In the genomic region with DNA sequence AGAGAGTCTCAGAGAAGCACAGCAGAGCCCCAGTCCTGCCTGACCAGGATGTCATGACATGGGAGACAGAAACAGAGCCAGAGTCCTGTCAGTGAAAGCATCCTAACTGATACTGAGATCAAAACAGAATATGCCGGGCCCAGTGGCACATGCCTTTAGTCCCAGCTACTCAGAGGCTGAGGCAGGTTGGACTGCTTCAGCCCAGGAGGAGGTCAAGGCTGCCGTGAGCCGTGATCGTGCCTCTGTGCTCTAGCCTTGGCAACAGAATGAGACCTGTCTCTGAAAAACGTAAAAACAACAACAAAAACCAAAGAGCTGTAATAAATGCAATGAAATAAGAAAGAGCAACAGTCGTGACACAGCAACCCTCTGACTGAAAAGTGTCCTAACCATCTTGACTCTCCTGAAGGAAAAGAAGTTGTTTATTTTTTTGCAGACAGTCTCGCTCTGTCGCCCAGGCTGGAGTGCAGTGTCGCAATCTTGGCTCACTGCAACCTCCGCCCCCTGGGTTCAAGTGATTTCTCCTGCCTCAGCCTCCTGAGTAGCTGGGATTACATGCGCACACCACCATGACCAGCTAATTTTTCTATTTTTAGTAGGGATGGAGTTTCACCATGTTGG, we compare ENCODE assay signal across 22 cellular contexts.
DNase-seq lines count a peak whose midpoint lies in the region; ATAC-seq, FAIRE-seq and TF ChIP-seq lines count a peak whose summit lies in the region.
"Had no signal": no experiment of that assay in that cellular context is flagged by ENCODE, and none has a peak within 500 bp of the region (broad histone marks: within the 10 kb centered on the region; RNA-seq: fewer than 3 reads in every experiment).

No MANE protein-coding gene starts in this region.

- H3K4me3 Mint-ChIP-seq in activated T-cell treated with anti-CD3 and anti-CD28 coated beads, Interleukin-2, amount 50 U/mL, for 24 hours, result no peak overlapping the region
- no peak overlapping the region for H3K4me3 Mint-ChIP-seq in activated T-cell treated with anti-CD3 and anti-CD28 coated beads, Interleukin-2, amount 50 U/mL, for 4 hours
- no peak overlapping the region for H3K4me3 Mint-ChIP-seq in astrocyte (ENCODE audit: unreplicated experiment)

- no peak overlapping the region for H2BK120ac ChIP-seq in mesenchymal stem cell (ENCODE audit: low read depth, low read length)

- peak overlapping the region; percentile 38 for H3K27ac Mint-ChIP-seq in activated T-cell treated with anti-CD3 and anti-CD28 coated beads, Interleukin-2, amount 50 U/mL, for 24 hours
- peak overlapping the region; percentile 75 for H3K27ac Mint-ChIP-seq in astrocyte (ENCODE audit: unreplicated experiment)

- peak overlapping the region in 1 of 2 experiments; percentile 32 for H3K4ac ChIP-seq in mesenchymal stem cell (ENCODE audit: low read depth in 1 of 2, low read length in 2 of 2)

- H3K27me3 ChIP-seq in astrocyte (ENCODE audit: insufficient read depth, low read length) (no peaks in the 10 kb centered on the region), mesenchymal stem cell (ENCODE audit: control insufficient read depth in 1 of 2, insufficient read depth in 1 of 2, low read length in 2 of 2) (no peaks in the 10 kb centered on the region), thyroid gland (no peaks in the 10 kb centered on the region)
- H3K27me3 ChIP-seq: Peyer's patch, tibial artery had no signal

- H3K23ac ChIP-seq in mesenchymal stem cell (ENCODE audit: low read length in 2 of 2), result no peak overlapping the region

- peak overlapping the region in 1 of 2 experiments; percentile 51 for H2BK12ac ChIP-seq in mesenchymal stem cell (ENCODE audit: low read length in 2 of 2)

- intact Hi-C loops in thyroid gland (cut with DNase I), result no loop called here

- peak overlapping the region in 1 of 2 experiments; percentile 46 for H3K18ac ChIP-seq in mesenchymal stem cell (ENCODE audit: low read depth in 1 of 2, low read length in 2 of 2)

- DNase-seq in activated T-cell treated with anti-CD3 and anti-CD28 coated beads, Interleukin-2, amount 50 U/mL, for 24 hours, result no peak
- DNase-seq in activated T-cell treated with anti-CD3 and anti-CD28 coated beads, Interleukin-2, amount 50 U/mL, for 4 hours, result no peak
- DNase-seq in astrocyte (ENCODE audit: low read depth) (no peak), mesenchymal stem cell (peak; percentile 61), thyroid gland (peak in 1 of 2 donors; percentile 48), GM10266 (ENCODE audit: extremely low spot score) (no peak), T-helper 1 cell (no peak), HPDE6-E6E7 (ENCODE audit: extremely low spot score) (no peak)
- DNase-seq: 8988T; activated CD4-positive, alpha-beta T cell treated with anti-CD3 and anti-CD28 coated beads, Interleukin-2, amount 50 U/mL, for 48 hours; anterior cingulate cortex; dermis blood vessel endothelial cell; DMS79; erythroblast; nucleus accumbens; Peyer's patch; stimulated activated CD4-positive, alpha-beta T cell treated with anti-CD3 and anti-CD28 coated beads, Interleukin-4, amount 100 ng/mL, for 24 hours; stimulated activated CD8-positive, alpha-beta memory T cell treated with anti-CD3 and anti-CD28 coated beads, Interleukin-4, amount 100 ng/mL, for 48 hours; tibial artery had no signal

- no peak overlapping the region for H2BK5ac ChIP-seq in mesenchymal stem cell (ENCODE audit: low read depth, low read length, poor library complexity, severe bottlenecking)

- no peak overlapping the region for H3K4me3 ChIP-seq in astrocyte (ENCODE audit: insufficient read depth, low read depth, low read length)
- H3K4me3 ChIP-seq in mesenchymal stem cell (ENCODE audit: insufficient read depth in 1 of 2, low read depth in 1 of 2, low read length in 2 of 2), result no peak overlapping the region
- no peak overlapping the region for H3K4me3 ChIP-seq in thyroid gland (replicated peaks in 1 of 3)
- H3K4me3 ChIP-seq: Peyer's patch, skin epidermis, tibial artery had no signal

- H3K27ac ChIP-seq in astrocyte (ENCODE audit: low read depth, low read length) (no peak overlapping the region), mesenchymal stem cell (ENCODE audit: low read length, poor library complexity, severe bottlenecking) (no peak overlapping the region), thyroid gland (peak overlapping the region; percentile 30 to 65 (median 42))
- H3K27ac ChIP-seq: C4-2B, skin epidermis had no signal

- TF ChIP-seq CTCF in astrocyte (IDR thresholded peaks at IDR 0.05; ENCODE audit: insufficient read depth, low read depth, low read length) (no peak), thyroid gland (IDR thresholded peaks at IDR 0.05) (no peak), GM10266 (IDR thresholded peaks at IDR 0.05; ENCODE audit: control insufficient read depth, insufficient read depth, low read depth, missing control alignments) (no peak)

- no peaks in the 10 kb centered on the region for H4K20me1 ChIP-seq in astrocyte (ENCODE audit: insufficient read depth, low read length)

- WGBS in mesenchymal stem cell, result 64% methylated on average over 10 of the region's 11 CpGs
- WGBS in thyroid gland, 2 donors, result 59 to 65% methylated on average over 11 of the region's 11 CpGs

- no peaks in the 10 kb centered on the region for H3K36me3 ChIP-seq in astrocyte (ENCODE audit: insufficient read depth, low read length)
- H3K36me3 ChIP-seq in mesenchymal stem cell (ENCODE audit: control insufficient read depth in 1 of 2, insufficient read depth in 2 of 2, low read depth in 1 of 2, low read length in 2 of 2), result peaks cover 4 to 21% of the 10 kb centered on the region in 2 experiments
- no peaks in the 10 kb centered on the region for H3K36me3 ChIP-seq in thyroid gland

- peaks cover 32% of the 10 kb centered on the region for H3K4me1 Mint-ChIP-seq in activated T-cell treated with anti-CD3 and anti-CD28 coated beads, Interleukin-2, amount 50 U/mL, for 24 hours (ENCODE audit: low read depth)
- peaks cover 30% of the 10 kb centered on the region for H3K4me1 Mint-ChIP-seq in activated T-cell treated with anti-CD3 and anti-CD28 coated beads, Interleukin-2, amount 50 U/mL, for 4 hours (ENCODE audit: low read depth)
- peaks cover 23% of the 10 kb centered on the region for H3K4me1 Mint-ChIP-seq in astrocyte (ENCODE audit: low read depth, unreplicated experiment)

- no peak overlapping the region for H4K8ac ChIP-seq in mesenchymal stem cell (ENCODE audit: low read length)

- H3K27me3 Mint-ChIP-seq in activated T-cell treated with anti-CD3 and anti-CD28 coated beads, Interleukin-2, amount 50 U/mL, for 24 hours, result no peaks in the 10 kb centered on the region
- no peaks in the 10 kb centered on the region for H3K27me3 Mint-ChIP-seq in activated T-cell treated with anti-CD3 and anti-CD28 coated beads, Interleukin-2, amount 50 U/mL, for 4 hours (ENCODE audit: low read depth)
- H3K27me3 Mint-ChIP-seq in astrocyte (ENCODE audit: low read depth, unreplicated experiment), result no peaks in the 10 kb centered on the region

- H3K4me1 ChIP-seq in astrocyte (ENCODE audit: insufficient read depth, low read length) (peaks cover 10% of the 10 kb centered on the region), mesenchymal stem cell (ENCODE audit: control insufficient read depth, insufficient read depth, low read depth, low read length) (peaks cover 3% of the 10 kb centered on the region), thyroid gland (peaks cover 25 to 27% of the 10 kb centered on the region in 2 donors)

- peaks cover 23% of the 10 kb centered on the region for H3K79me1 ChIP-seq in mesenchymal stem cell (replicated peaks; ENCODE audit: low read length, poor library complexity, severe bottlenecking)

- H3K4me2 ChIP-seq in astrocyte (ENCODE audit: low read length) (no peak overlapping the region), mesenchymal stem cell (ENCODE audit: low read length, poor library complexity, severe bottlenecking) (no peak overlapping the region)

- no peaks in the 10 kb centered on the region for H3K9me3 Mint-ChIP-seq in activated T-cell treated with anti-CD3 and anti-CD28 coated beads, Interleukin-2, amount 50 U/mL, for 24 hours
- no peaks in the 10 kb centered on the region for H3K9me3 Mint-ChIP-seq in activated T-cell treated with anti-CD3 and anti-CD28 coated beads, Interleukin-2, amount 50 U/mL, for 4 hours
- H3K9me3 Mint-ChIP-seq in astrocyte (ENCODE audit: unreplicated experiment), result peaks cover 2% of the 10 kb centered on the region

- no peak overlapping the region for H2AFZ ChIP-seq in astrocyte (ENCODE audit: low read depth, low read length)
- H2AFZ ChIP-seq in mesenchymal stem cell (ENCODE audit: low read depth, low read length), result no peak overlapping the region

- H3K14ac ChIP-seq in mesenchymal stem cell (ENCODE audit: low read length in 2 of 2), result peak overlapping the region in 1 of 2 experiments; percentile 83

- peaks cover 20% of the 10 kb centered on the region for H3K36me3 Mint-ChIP-seq in activated T-cell treated with anti-CD3 and anti-CD28 coated beads, Interleukin-2, amount 50 U/mL, for 24 hours (ENCODE audit: low read depth)
- H3K36me3 Mint-ChIP-seq in activated T-cell treated with anti-CD3 and anti-CD28 coated beads, Interleukin-2, amount 50 U/mL, for 4 hours (ENCODE audit: insufficient read depth), result peaks cover 15% of the 10 kb centered on the region
- H3K36me3 Mint-ChIP-seq in astrocyte (ENCODE audit: low read depth, unreplicated experiment), result peaks cover 15% of the 10 kb centered on the region

- H2BK15ac ChIP-seq in mesenchymal stem cell (ENCODE audit: low read depth, poor library complexity, severe bottlenecking), result no peak overlapping the region

- no peak overlapping the region for H2AK5ac ChIP-seq in mesenchymal stem cell (ENCODE audit: low read length, severe bottlenecking)

- TF ChIP-seq POLR2A in thyroid gland (IDR thresholded peaks at IDR 0.05), result no peak

- ATAC-seq in activated T-cell treated with anti-CD3 and anti-CD28 coated beads, Interleukin-2, amount 50 U/mL, for 4 hours, result no peak
- ATAC-seq: SK-N-SH treated with all-trans-retinoic acid at 6 μM for 48 hours had no signal

- H3K9me3 ChIP-seq in astrocyte (ENCODE audit: insufficient read depth, low read depth, low read length) (no peaks in the 10 kb centered on the region), mesenchymal stem cell (ENCODE audit: control insufficient read depth, low read length) (no peaks in the 10 kb centered on the region), thyroid gland (no peaks in the 10 kb centered on the region)
- H3K9me3 ChIP-seq: Peyer's patch, tibial artery had no signal

- no peak for FAIRE-seq in astrocyte (lab: Jason Lieb, UNC)

- H3K9ac ChIP-seq in astrocyte (ENCODE audit: low read length) (no peak overlapping the region), mesenchymal stem cell (ENCODE audit: low read length) (no peak overlapping the region)

- peaks cover 2% of the 10 kb centered on the region for H3K79me2 ChIP-seq in astrocyte (ENCODE audit: insufficient read depth, low read length)

- no peak overlapping the region for H4K91ac ChIP-seq in mesenchymal stem cell (ENCODE audit: low read length)

Comparison
In these comparisons a context has a peak if more than half of its experiments do, and no peak if none do; other contexts are left out.
1. H3K27ac ChIP-seq: peak in thyroid gland (3 of 3); none in astrocyte (single experiment) and mesenchymal stem cell (single experiment).